Comparison of ENCODE assay signal across 34 cellular contexts in genomic region chr18:77865853-77866252, GRCh38.
"Had no signal": no experiment of that assay in that cellular context is flagged by ENCODE, and none has a peak within 500 bp of the region (broad histone marks: within the 10 kb centered on the region; RNA-seq: fewer than 3 reads in every experiment).

No MANE protein-coding gene starts in this region.

- H3K9me3 ChIP-seq: adrenal gland, ascending aorta, body of pancreas had no signal

- H3K4me3 ChIP-seq: adrenal gland, ascending aorta, body of pancreas, breast epithelium, cardiac muscle cell had no signal

- H3K27ac ChIP-seq: adrenal gland, ascending aorta, body of pancreas, brain microvascular endothelial cell, breast epithelium, cardiac muscle cell had no signal

- ATAC-seq: activated naive CD4-positive, alpha-beta T cell treated with anti-CD3 and anti-CD28 coated beads, Interleukin-2, amount 50 U/mL, for 72 hours; activated naive CD8-positive, alpha-beta T cell treated with anti-CD3 and anti-CD28 coated beads, Interleukin-2, amount 50 U/mL, for 24 hours; activated T-cell treated with anti-CD3 and anti-CD28 coated beads, Interleukin-2, amount 50 U/mL, for 4 hours; activated T-cell treated with anti-CD3 and anti-CD28 coated beads, Interleukin-2, amount 50 U/mL, for 72 hours; activated T-helper 17 cell treated with anti-CD3 and anti-CD28 coated beads, Interleukin-2, amount 50 U/mL, for 72 hours; body of pancreas had no signal

- DNase-seq: activated effector memory CD4-positive, alpha-beta T cell treated with anti-CD3 and anti-CD28 coated beads, Interleukin-2, amount 50 U/mL, for 16 hours; activated effector memory CD4-positive, alpha-beta T cell treated with Interleukin-2 at 50 U/mL for 16 hours; activated gamma-delta T cell; activated gamma-delta T cell treated with Interleukin-2 at 50 U/mL for 16 hours; activated naive CD4-positive, alpha-beta T cell; activated naive CD4-positive, alpha-beta T cell treated with anti-CD3 and anti-CD28 coated beads for 36 hours; activated naive CD4-positive, alpha-beta T cell treated with anti-CD3 and anti-CD28 coated beads, Interleukin-2, amount 10 ng/mL, durations not matched to agents 7 days and 5 days; activated naive CD4-positive, alpha-beta T cell treated with anti-CD3 and anti-CD28 coated beads, Interleukin-2, amount 50 U/mL, for 16 hours; activated naive CD4-positive, alpha-beta T cell treated with Interleukin-2 at 50 U/mL for 16 hours; activated naive CD8-positive, alpha-beta T cell treated with anti-CD3 and anti-CD28 coated beads for 36 hours; activated naive CD8-positive, alpha-beta T cell treated with anti-CD3 and anti-CD28 coated beads, Interleukin-2, amount 10 ng/mL, durations not matched to agents 7 days and 5 days; activated naive CD8-positive, alpha-beta T cell treated with anti-CD3 and anti-CD28 coated beads, Interleukin-2, amount 50 U/mL, for 24 hours; activated T-cell treated with anti-CD3 and anti-CD28 coated beads, Interleukin-2, amount 50 U/mL, for 1 hour; activated T-cell treated with anti-CD3 and anti-CD28 coated beads, Interleukin-2, amount 50 U/mL, for 24 hours; activated T-cell treated with anti-CD3 and anti-CD28 coated beads, Interleukin-2, amount 50 U/mL, for 4 hours; activated T-cell treated with anti-CD3 and anti-CD28 coated beads, Interleukin-2, amount 50 U/mL, for 48 hours; activated T-cell treated with anti-CD3 and anti-CD28 coated beads, Interleukin-2, amount 50 U/mL, for 72 hours; adrenal gland; amniotic stem cell; amygdala; anterior cingulate cortex; aorta; body of pancreas; brain microvascular endothelial cell; caudate nucleus; central memory CD4-positive, alpha-beta T cell; cerebellar nuclear complex had no signal

- H3K27me3 ChIP-seq: adrenal gland, ascending aorta, body of pancreas, brain microvascular endothelial cell, cardiac muscle cell had no signal

- H3K36me3 ChIP-seq: adrenal gland, ascending aorta, brain microvascular endothelial cell, breast epithelium, cardiac muscle cell had no signal

- H3K4me1 ChIP-seq: adrenal gland, ascending aorta, body of pancreas, breast epithelium had no signal

- FAIRE-seq: astrocyte, bronchial epithelial cell had no signal
